In the genomic region with DNA sequence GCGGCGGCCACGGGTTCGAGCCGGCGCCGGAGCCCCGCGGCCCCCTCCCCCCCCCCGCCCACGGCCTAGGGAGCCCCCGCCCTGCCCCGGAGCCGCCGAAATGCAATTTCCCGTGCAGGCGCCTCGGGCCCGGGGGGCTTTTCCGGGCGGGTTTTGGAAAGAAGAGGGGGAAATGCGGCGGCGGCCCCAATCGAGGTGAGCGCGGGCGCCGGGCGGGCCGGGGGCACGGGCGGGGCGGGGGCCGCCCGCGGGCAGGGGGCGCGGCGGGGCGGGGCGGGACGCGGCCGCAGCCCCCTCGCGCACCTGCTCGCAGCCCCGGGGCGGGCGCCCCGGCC, we compare ENCODE assay signal across 12 cellular contexts. TPM values are rescaled to one million over a fixed set of nuclear protein-coding genes. Genes with fewer than 3 reads are reported as not detected.
DNase-seq lines count a peak whose midpoint lies in the region; ATAC-seq and TF ChIP-seq lines count a peak whose summit lies in the region.
"Had no signal": no experiment of that assay in that cellular context is flagged by ENCODE, and none has a peak within 500 bp of the region (broad histone marks: within the 10 kb centered on the region; RNA-seq: fewer than 3 reads in every experiment).

No MANE protein-coding gene starts in this region.

- H3K9ac ChIP-seq in DND-41 (ENCODE audit: low read depth, low read length): peak overlapping the region; percentile 74

- H3K9me2 ChIP-seq in OCI-LY7 (ENCODE audit: insufficient read depth, low read length): no peaks in the 10 kb centered on the region

- peaks cover 5% of the 10 kb centered on the region for H3K27me3 ChIP-seq in DND-41 (ENCODE audit: insufficient read depth, low read length, poor library complexity)
- H3K27me3 ChIP-seq in esophagus (ENCODE audit: control insufficient read depth in 1 of 2, insufficient read depth in 2 of 2, low read length in 2 of 2): peaks cover 0 to 2% of the 10 kb centered on the region in 2 donors
- peaks cover 5 to 9% (median 9%) of the 10 kb centered on the region in 3 donors for H3K27me3 ChIP-seq in gastrocnemius medialis

- BruUV-seq in OCI-LY7 (replicated peaks; lab: Mats Ljungman, UMichigan): no TSS peak

- ATAC-seq in DND-41 (ENCODE audit: insufficient read depth, low read depth): peak; percentile 24; the same call in 2 of the 3 replicates
- ATAC-seq in gastrocnemius medialis: no peak
- ATAC-seq in HG03108 (IDR thresholded peaks at IDR 0.05; ENCODE audit: unreplicated experiment): no peak

- peaks cover 35% of the 10 kb centered on the region for H3K4me1 ChIP-seq in DND-41 (ENCODE audit: insufficient read depth, low read length)
- peaks cover 13% of the 10 kb centered on the region for H3K4me1 ChIP-seq in OCI-LY7 (ENCODE audit: insufficient read depth, low read length, poor library complexity, severe bottlenecking)
- peaks cover 0 to 5% of the 10 kb centered on the region in 2 donors for H3K4me1 ChIP-seq in esophagus (ENCODE audit: control insufficient read depth in 2 of 2, insufficient read depth in 2 of 2, low read length in 1 of 2)
- H3K4me1 ChIP-seq in gastrocnemius medialis: peaks cover 7 to 18% of the 10 kb centered on the region in 2 donors

- H2AFZ ChIP-seq in DND-41 (ENCODE audit: low read depth, low read length): peak overlapping the region; percentile 72; the same call in 1 of the 2 replicates
- no peak overlapping the region for H2AFZ ChIP-seq in OCI-LY7 (ENCODE audit: low read length)

- peak overlapping the region; percentile 42 to 61; a peak in 3 of 4 replicates for H3K4me3 ChIP-seq in DND-41 (ENCODE audit: low read depth in 1 of 2, low read length in 2 of 2)
- H3K4me3 ChIP-seq in OCI-LY7 (ENCODE audit: low read depth, low read length, poor library complexity, severe bottlenecking): peak overlapping the region; percentile 60
- H3K4me3 ChIP-seq in esophagus (ENCODE audit: low read depth in 1 of 2, low read length in 2 of 2): peak overlapping the region; percentile 51 to 62
- H3K4me3 ChIP-seq in gastrocnemius medialis: peak overlapping the region; percentile 47 to 63 (median 51)

- no peaks in the 10 kb centered on the region for H3K9me3 ChIP-seq in DND-41 (ENCODE audit: insufficient read depth, low read length, severe bottlenecking)
- no peaks in the 10 kb centered on the region for H3K9me3 ChIP-seq in OCI-LY7 (ENCODE audit: low read length)
- no peaks in the 10 kb centered on the region for H3K9me3 ChIP-seq in esophagus (ENCODE audit: control insufficient read depth in 2 of 2, insufficient read depth in 1 of 2, low read depth in 1 of 2, low read length in 1 of 2)
- H3K9me3 ChIP-seq in gastrocnemius medialis: no peaks in the 10 kb centered on the region

- POLR2A ChIA-PET in OCI-LY7 (lab: Charles Lee): interaction anchor here (0.6 kb wide), 1 partner anchor 103 kb away, joined by 4 read pairs; no protein-coding TSS in a partner anchor

- CTCF ChIA-PET in OCI-LY7 (lab: Charles Lee; ENCODE audit: unreplicated experiment): no interaction called here

- intact Hi-C loops in OCI-LY7 (cut with micrococcal nuclease; ENCODE audit: unreplicated experiment) (no loop called here), gastrocnemius medialis (cut with DNase I; ENCODE audit: low total_unique reads) (no loop called here)

- no peak overlapping the region; the same call in 1 of the 2 replicates for H3K27ac ChIP-seq in DND-41 (ENCODE audit: low read length)
- H3K27ac ChIP-seq in OCI-LY7 (ENCODE audit: low read depth, low read length, poor library complexity, severe bottlenecking): no peak overlapping the region
- H3K27ac ChIP-seq in esophagus (ENCODE audit: low read depth in 2 of 2, low read length in 1 of 2): no peak overlapping the region
- no peak overlapping the region for H3K27ac ChIP-seq in gastrocnemius medialis

- in situ Hi-C loops in gastrocnemius medialis (cut with MboI; ENCODE audit: low sequenced_read_pairs in 4 of 4): loop anchor here (10.0 to 25.0 kb wide), 4 partner anchors 90 to 578 kb away; a partner anchor contains a TSS

- no peak for TF ChIP-seq CTCF in DND-41 (IDR thresholded peaks at IDR 0.05; ENCODE audit: borderline replicate concordance, extremely low read depth, low read length, poor library complexity, severe bottlenecking)
- TF ChIP-seq CTCF in OCI-LY7 (conservative IDR thresholded peaks at IDR 0.05; ENCODE audit: low read length): no peak
- no peak for TF ChIP-seq CTCF in gastrocnemius medialis (IDR thresholded peaks at IDR 0.05 in 4 of 5, conservative IDR thresholded peaks at IDR 0.05 in 1 of 5)

- H4K20me1 ChIP-seq in DND-41 (ENCODE audit: insufficient read depth, low read length) (peaks cover 6% of the 10 kb centered on the region; the same call in 1 of the 2 replicates), OCI-LY7 (ENCODE audit: insufficient read depth, low read length) (no peaks in the 10 kb centered on the region)

- H3K36me3 ChIP-seq in DND-41 (ENCODE audit: insufficient read depth, low read length): peaks cover 12% of the 10 kb centered on the region
- no peaks in the 10 kb centered on the region for H3K36me3 ChIP-seq in OCI-LY7 (ENCODE audit: insufficient read depth, low read length)
- no peaks in the 10 kb centered on the region for H3K36me3 ChIP-seq in esophagus (ENCODE audit: control insufficient read depth in 2 of 2, insufficient read depth in 2 of 2, low read length in 1 of 2)
- no peaks in the 10 kb centered on the region for H3K36me3 ChIP-seq in gastrocnemius medialis

- peak overlapping the region; percentile 80 for H3K4me2 ChIP-seq in DND-41 (ENCODE audit: insufficient read depth, low read length)
- peak overlapping the region; percentile 51; the same call in 1 of the 2 replicates for H3K4me2 ChIP-seq in OCI-LY7 (ENCODE audit: low read length)

- no peak for TF ChIP-seq POLR2A in gastrocnemius medialis (IDR thresholded peaks at IDR 0.05)

- WGBS in esophagus, 2 donors: 1 to 9% methylated on average over 9 to 52 of the region's 52 CpGs

- DNase-seq in DND-41 (peak; percentile 56), OCI-LY7 (ENCODE audit: low spot score) (no peak), gastrocnemius medialis (no peak), D341Med (ENCODE audit: low spot score) (no peak), ecto neural progenitor cell (ENCODE audit: low spot score) (no peak), AG08395 (ENCODE audit: low spot score) (no peak)
- DNase-seq: activated gamma-delta T cell, NCI-H2081 treated with DMSO at 0.1 percent for 48 hours, T-helper 2 cell had no signal

- H3K79me2 ChIP-seq in DND-41 (ENCODE audit: insufficient read depth, low read length) (peaks cover 39% of the 10 kb centered on the region), OCI-LY7 (ENCODE audit: insufficient read depth, low read depth, low read length) (no peaks in the 10 kb centered on the region)

RNA-seq across cellular contexts. Expression of a gene that starts 11.7 kb away (rescaled TPM):
- not detected in 2 replicates for total RNA-seq in OCI-LY7 (2014; rRNA removed; shearing (Covaris generic))
- total RNA-seq in OCI-LY7 (2022) (not detected in 2 replicates), gastrocnemius medialis (not detected)
- not detected for polyA plus RNA-seq in esophagus
- total RNA-seq: omental fat pad had no signal

RNA-seq across cellular contexts. Expression of a gene that starts 40.7 kb away (rescaled TPM):
- total RNA-seq in OCI-LY7 (2014; rRNA removed; shearing (Covaris generic)): 2.5 and 4.5 TPM in 2 replicates
- total RNA-seq in OCI-LY7 (2022) (7.1 and 7.2 TPM in 2 replicates), gastrocnemius medialis (1 to 10 TPM in 1 of 4 donors, under 1 TPM in 3; 0.19 to 1.0 (median 0.56) TPM)
- 10 to 100 TPM in 1 of 2 donors, 1 to 10 TPM in 1; 7.5 to 13.0 TPM for polyA plus RNA-seq in esophagus

RNA-seq across cellular contexts. Expression of a gene that starts 40.8 kb away (rescaled TPM):
- total RNA-seq in OCI-LY7 (2014; rRNA removed; shearing (Covaris generic)): 18.7 and 23.3 TPM in 2 replicates
- total RNA-seq in OCI-LY7 (2022) (44.0 and 48.3 TPM in 2 replicates), gastrocnemius medialis (10 to 100 TPM; 22.3 to 44.9 (median 33.7) TPM)
- polyA plus RNA-seq in esophagus: 10 to 100 TPM; 34.0 to 58.9 TPM
